In genomic region chr10:67506083-67506756, GRCh38 we compare ENCODE assay signal across 1 cellular context.
TF ChIP-seq lines count a peak whose summit lies in the region.

No MANE protein-coding gene starts in this region.

TF ChIP-seq in WTC11, 78 proteins besides CTCF, POLR2A, EP300 and RAD21 (continued from another document):
- no peak for TF ChIP-seq STAT6 (CRISPR knock-in tag; conservative IDR thresholded peaks at IDR 0.05; ENCODE audit: low read depth)
- TF ChIP-seq NFE2L1 (CRISPR knock-in tag; IDR thresholded peaks at IDR 0.05) = no peak
- no peak for TF ChIP-seq JUN (CRISPR knock-in tag; IDR thresholded peaks at IDR 0.05)
- no peak for TF ChIP-seq ZNF425 (CRISPR knock-in tag; conservative IDR thresholded peaks at IDR 0.05)
- no peak for TF ChIP-seq ZNF532 (CRISPR knock-in tag; IDR thresholded peaks at IDR 0.05; ENCODE audit: borderline replicate concordance)
- TF ChIP-seq ZSCAN18 (CRISPR knock-in tag; IDR thresholded peaks at IDR 0.05) = no peak
- no peak for TF ChIP-seq JAZF1 (CRISPR knock-in tag; IDR thresholded peaks at IDR 0.05)
- TF ChIP-seq FOXK1 (CRISPR knock-in tag; IDR thresholded peaks at IDR 0.05) = no peak
- TF ChIP-seq PRRX2 (CRISPR knock-in tag; IDR thresholded peaks at IDR 0.05) = no peak
- TF ChIP-seq, protein P1, sequence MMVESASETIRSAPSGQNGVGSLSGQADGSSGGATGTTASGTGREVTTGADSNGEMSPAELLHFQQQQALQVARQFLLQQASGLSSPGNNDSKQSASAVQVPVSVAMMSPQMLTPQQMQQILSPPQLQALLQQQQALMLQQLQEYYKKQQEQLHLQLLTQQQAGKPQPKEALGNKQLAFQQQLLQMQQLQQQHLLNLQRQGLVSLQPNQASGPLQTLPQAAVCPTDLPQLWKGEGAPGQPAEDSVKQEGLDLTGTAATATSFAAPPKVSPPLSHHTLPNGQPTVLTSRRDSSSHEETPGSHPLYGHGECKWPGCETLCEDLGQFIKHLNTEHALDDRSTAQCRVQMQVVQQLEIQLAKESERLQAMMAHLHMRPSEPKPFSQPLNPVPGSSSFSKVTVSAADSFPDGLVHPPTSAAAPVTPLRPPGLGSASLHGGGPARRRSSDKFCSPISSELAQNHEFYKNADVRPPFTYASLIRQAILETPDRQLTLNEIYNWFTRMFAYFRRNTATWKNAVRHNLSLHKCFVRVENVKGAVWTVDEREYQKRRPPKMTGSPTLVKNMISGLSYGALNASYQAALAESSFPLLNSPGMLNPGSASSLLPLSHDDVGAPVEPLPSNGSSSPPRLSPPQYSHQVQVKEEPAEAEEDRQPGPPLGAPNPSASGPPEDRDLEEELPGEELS (CRISPR knock-in tag; IDR thresholded peaks at IDR 0.05) = no peak
- TF ChIP-seq GTF2I (CRISPR knock-in tag; conservative IDR thresholded peaks at IDR 0.05) = no peak
- TF ChIP-seq, protein P2, sequence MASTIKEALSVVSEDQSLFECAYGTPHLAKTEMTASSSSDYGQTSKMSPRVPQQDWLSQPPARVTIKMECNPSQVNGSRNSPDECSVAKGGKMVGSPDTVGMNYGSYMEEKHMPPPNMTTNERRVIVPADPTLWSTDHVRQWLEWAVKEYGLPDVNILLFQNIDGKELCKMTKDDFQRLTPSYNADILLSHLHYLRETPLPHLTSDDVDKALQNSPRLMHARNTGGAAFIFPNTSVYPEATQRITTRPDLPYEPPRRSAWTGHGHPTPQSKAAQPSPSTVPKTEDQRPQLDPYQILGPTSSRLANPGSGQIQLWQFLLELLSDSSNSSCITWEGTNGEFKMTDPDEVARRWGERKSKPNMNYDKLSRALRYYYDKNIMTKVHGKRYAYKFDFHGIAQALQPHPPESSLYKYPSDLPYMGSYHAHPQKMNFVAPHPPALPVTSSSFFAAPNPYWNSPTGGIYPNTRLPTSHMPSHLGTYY (CRISPR knock-in tag; IDR thresholded peaks at IDR 0.05) = no peak
- TF ChIP-seq ATF2 (CRISPR knock-in tag; IDR thresholded peaks at IDR 0.05; ENCODE audit: borderline replicate concordance, low read depth) = no peak
